ENCODE assay signal across 18 cellular contexts in genomic region chr3:125104639-125105038, GRCh38.
"Had no signal": no experiment of that assay in that cellular context is flagged by ENCODE, and none has a peak within 500 bp of the region (broad histone marks: within the 10 kb centered on the region; RNA-seq: fewer than 3 reads in every experiment).

No MANE protein-coding gene starts in this region.

- H3K4me1 ChIP-seq: esophagus muscularis mucosa, gastrocnemius medialis, pancreas had no signal

- ATAC-seq: activated T-helper 17 cell treated with anti-CD3 and anti-CD28 coated beads, Interleukin-2, amount 50 U/mL, for 72 hours; gastrocnemius medialis; left ventricle myocardium superior; pancreas had no signal

- H3K4me3 ChIP-seq: esophagus muscularis mucosa, gastrocnemius medialis, pancreas, tibial nerve, vagina had no signal

- H3K27me3 ChIP-seq: esophagus muscularis mucosa, gastrocnemius medialis, pancreas, tibial nerve, vagina had no signal

- H3K4me1 Mint-ChIP-seq: activated T-helper 17 cell treated with anti-CD3 and anti-CD28 coated beads, Interleukin-2, amount 50 U/mL, for 72 hours; brain had no signal

- DNase-seq: activated CD4-positive, alpha-beta T cell treated with anti-CD3 and anti-CD28 coated beads, Interleukin-2, amount 10 ng/mL, durations not matched to agents 7 days and 5 days; activated CD4-positive, CD25-positive, alpha-beta regulatory T cell; activated CD8-positive, alpha-beta memory T cell treated with anti-CD3 and anti-CD28 coated beads for 24 hours; amniotic stem cell; gastrocnemius medialis; left ventricle myocardium superior; mesendoderm; pancreas; stimulated activated CD4-positive, alpha-beta T cell treated with anti-CD3 and anti-CD28 coated beads, Interleukin-4, amount 100 ng/mL, for 24 hours; T-helper 2 cell had no signal

- FAIRE-seq: keratinocyte, pancreas had no signal

- H3K27ac Mint-ChIP-seq: activated CD4-positive, alpha-beta T cell treated with anti-CD3 and anti-CD28 coated beads, Interleukin-2, amount 10 ng/mL, durations not matched to agents 7 days and 5 days; activated naive CD4-positive, alpha-beta T cell treated with anti-CD3 and anti-CD28 coated beads, Interleukin-2, amount 50 U/mL, for 24 hours; activated T-helper 17 cell treated with anti-CD3 and anti-CD28 coated beads, Interleukin-2, amount 50 U/mL, for 72 hours; brain; dendritic cell treated with granulocyte-macrophage colony-stimulating factor and Interleukin-4, amounts not matched to agents 40 ng/mL and 50 ng/mL, for 4 days had no signal

- H3K4me3 Mint-ChIP-seq: activated CD4-positive, alpha-beta T cell treated with anti-CD3 and anti-CD28 coated beads, Interleukin-2, amount 10 ng/mL, durations not matched to agents 7 days and 5 days; activated naive CD4-positive, alpha-beta T cell treated with anti-CD3 and anti-CD28 coated beads, Interleukin-2, amount 50 U/mL, for 24 hours; activated T-helper 17 cell treated with anti-CD3 and anti-CD28 coated beads, Interleukin-2, amount 50 U/mL, for 72 hours; brain; dendritic cell treated with granulocyte-macrophage colony-stimulating factor and Interleukin-4, amounts not matched to agents 40 ng/mL and 50 ng/mL, for 4 days had no signal

- H3K27me3 Mint-ChIP-seq: activated naive CD4-positive, alpha-beta T cell treated with anti-CD3 and anti-CD28 coated beads, Interleukin-2, amount 50 U/mL, for 24 hours had no signal

- H3K9me3 ChIP-seq: esophagus muscularis mucosa, gastrocnemius medialis, pancreas, vagina had no signal

- H3K9me3 Mint-ChIP-seq: activated naive CD4-positive, alpha-beta T cell treated with anti-CD3 and anti-CD28 coated beads, Interleukin-2, amount 50 U/mL, for 24 hours had no signal

- H3K27ac ChIP-seq: esophagus muscularis mucosa, gastrocnemius medialis, pancreas, tibial nerve, vagina had no signal

- H3K36me3 ChIP-seq: esophagus muscularis mucosa, gastrocnemius medialis, tibial nerve, vagina had no signal
